ENCODE assay signal across 1 cellular context in genomic region chr2:236085647-236086046, GRCh38.
TF ChIP-seq lines count a peak whose summit lies in the region.

No MANE protein-coding gene starts in this region.

TF ChIP-seq in SK-N-SH, 30 proteins besides CTCF, POLR2A, EP300 and RAD21:
- TF ChIP-seq YY1 (IDR thresholded peaks at IDR 0.05; ENCODE audit: low read depth): no peak
- TF ChIP-seq SMC3 (IDR thresholded peaks at IDR 0.05; ENCODE audit: low read depth, low read length): no peak
- TF ChIP-seq, protein P1, sequence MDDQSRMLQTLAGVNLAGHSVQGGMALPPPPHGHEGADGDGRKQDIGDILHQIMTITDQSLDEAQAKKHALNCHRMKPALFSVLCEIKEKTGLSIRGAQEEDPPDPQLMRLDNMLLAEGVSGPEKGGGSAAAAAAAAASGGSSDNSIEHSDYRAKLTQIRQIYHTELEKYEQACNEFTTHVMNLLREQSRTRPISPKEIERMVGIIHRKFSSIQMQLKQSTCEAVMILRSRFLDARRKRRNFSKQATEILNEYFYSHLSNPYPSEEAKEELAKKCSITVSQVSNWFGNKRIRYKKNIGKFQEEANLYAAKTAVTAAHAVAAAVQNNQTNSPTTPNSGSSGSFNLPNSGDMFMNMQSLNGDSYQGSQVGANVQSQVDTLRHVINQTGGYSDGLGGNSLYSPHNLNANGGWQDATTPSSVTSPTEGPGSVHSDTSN (IDR thresholded peaks at IDR 0.05): no peak
- no peak for TF ChIP-seq MXI1 (IDR thresholded peaks at IDR 0.05; ENCODE audit: low read depth, low read length)
- no peak for TF ChIP-seq GABPA (IDR thresholded peaks at IDR 0.05; ENCODE audit: low read depth)
- no peak for TF ChIP-seq RXRA (IDR thresholded peaks at IDR 0.05; ENCODE audit: borderline replicate concordance, low read depth)
- no peak for TF ChIP-seq IRF3 (IDR thresholded peaks at IDR 0.05; ENCODE audit: low read depth, low read length)
- no peak for TF ChIP-seq GATA2 (CRISPR knock-in tag; IDR thresholded peaks at IDR 0.05)
- TF ChIP-seq EZH2phosphoT487 (IDR thresholded peaks at IDR 0.05; ENCODE audit: borderline replicate concordance, low read depth): no peak
- TF ChIP-seq TEAD4 (IDR thresholded peaks at IDR 0.05; ENCODE audit: borderline replicate concordance, insufficient read depth): no peak
- TF ChIP-seq RFX5 (IDR thresholded peaks at IDR 0.05; ENCODE audit: low read length): no peak
- no peak for TF ChIP-seq SIN3A (IDR thresholded peaks at IDR 0.05; ENCODE audit: borderline replicate concordance, low read depth, low read length)
- TF ChIP-seq ELF1 (IDR thresholded peaks at IDR 0.05): no peak
- no peak for TF ChIP-seq NFIC (IDR thresholded peaks at IDR 0.05; ENCODE audit: borderline replicate concordance)
- TF ChIP-seq MEF2A (IDR thresholded peaks at IDR 0.05; ENCODE audit: borderline replicate concordance, low read depth): no peak
- TF ChIP-seq FOXM1 (IDR thresholded peaks at IDR 0.05; ENCODE audit: low read depth): no peak
- TF ChIP-seq, protein P2, sequence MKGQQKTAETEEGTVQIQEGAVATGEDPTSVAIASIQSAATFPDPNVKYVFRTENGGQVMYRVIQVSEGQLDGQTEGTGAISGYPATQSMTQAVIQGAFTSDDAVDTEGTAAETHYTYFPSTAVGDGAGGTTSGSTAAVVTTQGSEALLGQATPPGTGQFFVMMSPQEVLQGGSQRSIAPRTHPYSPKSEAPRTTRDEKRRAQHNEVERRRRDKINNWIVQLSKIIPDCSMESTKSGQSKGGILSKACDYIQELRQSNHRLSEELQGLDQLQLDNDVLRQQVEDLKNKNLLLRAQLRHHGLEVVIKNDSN (IDR thresholded peaks at IDR 0.05; ENCODE audit: borderline replicate concordance, low read depth): no peak
- TF ChIP-seq POLR2AphosphoS5 (IDR thresholded peaks at IDR 0.05; ENCODE audit: low read depth, low read length): no peak
